ENCODE assay signal across 20 cellular contexts in the genomic region with DNA sequence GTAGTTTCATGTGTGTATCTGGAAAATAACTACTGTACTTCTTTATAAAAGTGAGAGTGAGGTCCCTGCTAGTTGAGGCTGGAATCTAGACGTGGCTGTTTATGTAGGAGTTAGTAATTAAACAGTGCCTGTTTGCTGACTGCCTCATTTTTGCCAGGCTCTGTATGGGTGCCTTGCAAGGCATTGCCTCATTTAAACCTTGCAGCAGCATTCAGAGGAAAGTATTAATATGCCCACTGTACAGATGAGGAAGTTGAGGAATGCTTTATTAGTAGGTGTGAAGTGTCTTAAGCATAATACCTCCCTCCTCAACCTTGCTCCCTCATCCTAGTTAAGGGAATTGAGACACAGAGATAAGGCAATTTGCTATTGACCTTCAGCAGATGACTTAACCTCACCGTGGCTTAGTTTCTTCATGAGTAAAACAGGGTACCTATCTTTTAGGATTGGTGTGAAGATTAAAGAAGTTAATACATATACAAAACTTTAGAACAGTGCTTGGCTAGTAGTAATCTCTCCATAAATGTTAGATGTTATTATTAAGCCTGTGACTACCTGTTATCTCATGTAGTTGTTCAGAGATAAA. TPM values are rescaled to one million over a fixed set of nuclear protein-coding genes. Genes with fewer than 3 reads are reported as not detected.
DNase-seq lines count a peak whose midpoint lies in the region; ATAC-seq, FAIRE-seq and TF ChIP-seq lines count a peak whose summit lies in the region.
"Had no signal": no experiment of that assay in that cellular context is flagged by ENCODE, and none has a peak within 500 bp of the region (broad histone marks: within the 10 kb centered on the region; RNA-seq: fewer than 3 reads in every experiment).

No MANE protein-coding gene starts in this region.

- DNase-seq in GM23338 (ENCODE audit: low spot score) (no peak), H1 (ENCODE audit: low read depth in 1 of 2, low spot score in 2 of 2) (no peak), small intestine (peak; percentile 25), LoVo (ENCODE audit: low spot score) (no peak)
- DNase-seq in effector memory CD8-positive, alpha-beta T cell, result no peak
- DNase-seq: GF-D8, GM23248, NCI-H187, NCI-H446 treated with DMSO at 0.1 percent for 48 hours, NCI-H526 treated with DMSO at 0.1 percent for 48 hours, SHP77 treated with DMSO at 0.1 percent for 48 hours had no signal

- H3K9me2 ChIP-seq in GM23338 (ENCODE audit: insufficient read depth), result no peaks in the 10 kb centered on the region

- H3K4me3 ChIP-seq in GM23338 (peak overlapping the region; percentile 7; the same call in 1 of the 2 replicates), HUES64 (ENCODE audit: low read length) (no peak overlapping the region), H1 (ENCODE audit: extremely low read depth in 1 of 4, insufficient read depth in 2 of 4, low read depth in 3 of 4, low read length in 4 of 4) (no peak overlapping the region), small intestine (ENCODE audit: low read depth in 1 of 2, low read length in 2 of 2) (no peak overlapping the region)
- H3K4me3 ChIP-seq: GM23248, SK-N-MC had no signal

- peak overlapping the region; percentile 53; the same call in 1 of the 2 replicates for H2BK20ac ChIP-seq in H1 (ENCODE audit: low read length)

- H4K20me1 ChIP-seq in GM23338 (replicated peaks; ENCODE audit: insufficient read depth) (no peaks in the 10 kb centered on the region), H1 (replicated peaks in 1 of 2; ENCODE audit: control insufficient read depth in 1 of 2, insufficient read depth in 2 of 2, low read length in 2 of 2) (no peaks in the 10 kb centered on the region)

- no peak overlapping the region for H2BK15ac ChIP-seq in H1 (ENCODE audit: low read length)

- ATAC-seq in GM23338, result no peak; the same call in 2 of the 3 replicates
- ATAC-seq in HG03097 (IDR thresholded peaks at IDR 0.05; ENCODE audit: low FRiP score, unreplicated experiment), result no peak
- ATAC-seq in effector memory CD8-positive, alpha-beta T cell (replicated peaks), result no peak
- ATAC-seq: HCT116 had no signal

- H3K18ac ChIP-seq in H1 (ENCODE audit: extremely low read depth, low read length), result 0 out of 2 replicates have a peak overlapping the region, but pooled peaks have one; percentile 0

- H2AFZ ChIP-seq in GM23338 (no peak overlapping the region), H1 (ENCODE audit: low read length) (no peak overlapping the region)
- H2AFZ ChIP-seq: GM23248 had no signal

- H3K4me1 ChIP-seq in GM23338 (ENCODE audit: insufficient read depth), result peaks cover 59% of the 10 kb centered on the region
- peaks cover 65% of the 10 kb centered on the region for H3K4me1 ChIP-seq in HUES64 (ENCODE audit: insufficient read depth, low read length)
- H3K4me1 ChIP-seq in H1 (replicated peaks in 1 of 4; ENCODE audit: control insufficient read depth in 3 of 4, insufficient read depth in 4 of 4, low read length in 3 of 4), result peaks cover 0 to 15% (median 12%) of the 10 kb centered on the region in 4 experiments; a peak in 5 of 7 replicates
- H3K4me1 ChIP-seq in small intestine (ENCODE audit: control insufficient read depth in 2 of 2, insufficient read depth in 1 of 2, low read depth in 1 of 2, low read length in 1 of 2), result peaks cover 2 to 14% of the 10 kb centered on the region in 2 donors

- no peak for TF ChIP-seq EP300 in H1 (IDR thresholded peaks at IDR 0.05; ENCODE audit: borderline replicate concordance in 1 of 2, low read depth in 2 of 2, low read length in 2 of 2)

- H3K27me3 ChIP-seq in GM23338 (ENCODE audit: insufficient read depth) (no peaks in the 10 kb centered on the region), HUES64 (ENCODE audit: insufficient read depth, low read length) (no peaks in the 10 kb centered on the region), H1 (replicated peaks in 1 of 4; ENCODE audit: control insufficient read depth in 3 of 4, extremely low read depth in 1 of 4, insufficient read depth in 3 of 4, low read length in 3 of 4) (no peaks in the 10 kb centered on the region), small intestine (ENCODE audit: control insufficient read depth in 2 of 2, insufficient read depth in 2 of 2, low read length in 2 of 2) (no peaks in the 10 kb centered on the region)

- FAIRE-seq in H1 (lab: Jason Lieb, UNC) (no peak), small intestine (lab: Jason Lieb, UNC) (no peak)
- FAIRE-seq: A204.1 had no signal

- no peak overlapping the region for H3K14ac ChIP-seq in H1 (ENCODE audit: insufficient read length)

- TF ChIP-seq CTCF in GM23338 (conservative IDR thresholded peaks at IDR 0.05; ENCODE audit: low read depth in 2 of 2) (no peak), H1 (IDR thresholded peaks at IDR 0.05; ENCODE audit: control extremely low read depth in 1 of 3, insufficient read depth in 1 of 3, low read depth in 1 of 3, low read length in 3 of 3) (no peak)

- H3K27ac ChIP-seq in GM23338 (ENCODE audit: low read depth) (peak overlapping the region; percentile 85), HUES64 (ENCODE audit: low read depth, low read length) (peak overlapping the region; percentile 73), H1 (ENCODE audit: low read depth, low read length) (no peak overlapping the region), small intestine (ENCODE audit: low read depth in 1 of 2, low read length in 1 of 2) (no peak overlapping the region)
- H3K27ac ChIP-seq: GM23248, KMS-11, RWPE1, SK-N-MC had no signal

- no peak overlapping the region; the same call in 1 of the 2 replicates for H2AK5ac ChIP-seq in H1 (ENCODE audit: low read depth, low read length)

- H3K4me1 Mint-ChIP-seq in GM23338, result peaks cover 70% of the 10 kb centered on the region
- peaks cover 42 to 52% of the 10 kb centered on the region in 2 donors for H3K4me1 Mint-ChIP-seq in effector memory CD8-positive, alpha-beta T cell (ENCODE audit: low read depth in 2 of 2)

- peaks cover 20% of the 10 kb centered on the region for H3K36me3 Mint-ChIP-seq in GM23338 (ENCODE audit: low read depth)
- H3K36me3 Mint-ChIP-seq in effector memory CD8-positive, alpha-beta T cell (ENCODE audit: insufficient read depth), result peaks cover 21% of the 10 kb centered on the region

- CTCF ChIA-PET in H1 (lab: Charles Lee; ENCODE audit: partially characterized antibody), result interaction anchor here (0.9 to 3.7 kb wide), 2 partner anchors 12 to 50 kb away, joined by 4 to 18 read pairs; no protein-coding TSS in a partner anchor

- H3K79me2 ChIP-seq in GM23338 (replicated peaks; ENCODE audit: insufficient read depth) (peaks cover 80% of the 10 kb centered on the region), H1 (ENCODE audit: control insufficient read depth in 1 of 2, insufficient read depth in 2 of 2, low read length in 2 of 2) (peaks cover 0 to 79% of the 10 kb centered on the region in 2 experiments; a peak in 2 of 4 replicates)

- H2BK12ac ChIP-seq in H1 (ENCODE audit: low read depth, low read length), result no peak overlapping the region

- H2BK120ac ChIP-seq in H1 (replicated peaks; ENCODE audit: low read depth, low read length), result peak overlapping the region; percentile 1

- POLR2A ChIA-PET in H1 (lab: Charles Lee; ENCODE audit: partially characterized antibody), result no interaction called here

- H3K4me2 ChIP-seq in GM23338 (peak overlapping the region; percentile 56), H1 (ENCODE audit: insufficient read depth in 1 of 2, low read depth in 2 of 2, low read length in 2 of 2) (peak overlapping the region in 1 of 2 experiments; percentile 9; a peak in 1 of 4 replicates)
- H3K4me2 ChIP-seq: KMS-11 had no signal

- no peak for TF ChIP-seq POLR2A in H1 (IDR thresholded peaks at IDR 0.05; ENCODE audit: control extremely low read depth in 1 of 2, low read depth in 2 of 2, low read length in 2 of 2)

- H3K4me3 Mint-ChIP-seq in GM23338, result no peak overlapping the region
- H3K4me3 Mint-ChIP-seq in effector memory CD8-positive, alpha-beta T cell, result no peak overlapping the region
- H3K4me3 Mint-ChIP-seq: B cell, CD14-positive monocyte had no signal

- peak overlapping the region; percentile 44 for H4K5ac ChIP-seq in H1 (ENCODE audit: insufficient read length, low read depth, low read length)

- peak overlapping the region; percentile 87 for H3K27ac Mint-ChIP-seq in GM23338
- peak overlapping the region in 1 of 2 donors; percentile 75 for H3K27ac Mint-ChIP-seq in effector memory CD8-positive, alpha-beta T cell
- H3K27ac Mint-ChIP-seq: B cell, CD14-positive monocyte had no signal

- no peaks in the 10 kb centered on the region for H3K9me3 Mint-ChIP-seq in GM23338
- H3K9me3 Mint-ChIP-seq in effector memory CD8-positive, alpha-beta T cell, result no peaks in the 10 kb centered on the region

- peaks cover 4% of the 10 kb centered on the region; the same call in 1 of the 2 replicates for H3F3A ChIP-seq in GM23338 (replicated peaks; ENCODE audit: low read depth)

- TF ChIP-seq RAD21 in H1 (IDR thresholded peaks at IDR 0.05 in 1 of 2, conservative IDR thresholded peaks at IDR 0.05 in 1 of 2; ENCODE audit: low read depth in 2 of 2, low read length in 2 of 2), result no peak

- H3K9me3 ChIP-seq in HUES64 (ENCODE audit: insufficient read depth, low read depth, low read length) (no peaks in the 10 kb centered on the region), H1 (ENCODE audit: insufficient read depth in 2 of 2, low read depth in 1 of 2, low read length in 1 of 2) (no peaks in the 10 kb centered on the region), small intestine (ENCODE audit: control insufficient read depth, low read depth) (no peaks in the 10 kb centered on the region)

- peak overlapping the region; percentile 61 for H4K91ac ChIP-seq in H1 (replicated peaks; ENCODE audit: insufficient read length, low read length)

- no peak overlapping the region for H3K4ac ChIP-seq in H1 (replicated peaks; ENCODE audit: insufficient read length, low read depth, low read length)

- H3K27me3 Mint-ChIP-seq in GM23338 (ENCODE audit: insufficient read depth, low read depth, poor library complexity), result no peaks in the 10 kb centered on the region
- no peaks in the 10 kb centered on the region for H3K27me3 Mint-ChIP-seq in effector memory CD8-positive, alpha-beta T cell
- H3K27me3 Mint-ChIP-seq: B cell had no signal

- no peaks in the 10 kb centered on the region for H3K23me2 ChIP-seq in H1 (ENCODE audit: low read depth, low read length)

- H3K79me1 ChIP-seq in H1 (ENCODE audit: low read depth, low read length), result peaks cover 4% of the 10 kb centered on the region; the same call in 1 of the 2 replicates

- WGBS in HUES64, result 66% methylated on average over 2 of the region's 2 CpGs
- WGBS in H1 (ENCODE audit: extremely low coverage in 1 of 2, insufficient coverage in 1 of 2, insufficient read length in 1 of 2, insufficient replicate concordance in 2 of 2, low coverage in 1 of 2, low lambda C conversion rate in 2 of 2, missing lambda C conversion rate in 1 of 2), 2 experiments, result 57% methylated on average over 2 of the region's 2 CpGs; no CpG with 5 or more reads in 1 of the 2 experiments
- WGBS in small intestine, 3 donors, result 46 to 59% (median 58%) methylated on average over 2 of the region's 2 CpGs

- H3K9ac ChIP-seq in HUES64 (ENCODE audit: low read depth, low read length) (peak overlapping the region; percentile 9; the same call in 1 of the 2 replicates), H1 (replicated peaks in 1 of 4; ENCODE audit: extremely low read depth in 1 of 4, low read depth in 3 of 4, low read length in 3 of 4) (peak overlapping the region in 1 of 4 experiments; percentile 34; a peak in 1 of 7 replicates)
- H3K9ac ChIP-seq: GM23248, KMS-11 had no signal

- H2BK5ac ChIP-seq in H1 (ENCODE audit: low read depth, low read length), result peak overlapping the region; percentile 77; the same call in 1 of the 2 replicates

- no peaks in the 10 kb centered on the region for H3K36me3 ChIP-seq in GM23338 (ENCODE audit: insufficient read depth)
- peaks cover 5% of the 10 kb centered on the region for H3K36me3 ChIP-seq in HUES64 (ENCODE audit: insufficient read depth, low read length)
- peaks cover 0 to 2% (median 1%) of the 10 kb centered on the region in 4 experiments; a peak in 2 of 8 replicates for H3K36me3 ChIP-seq in H1 (ENCODE audit: control insufficient read depth in 2 of 4, insufficient read depth in 4 of 4, low read length in 3 of 4)
- no peaks in the 10 kb centered on the region for H3K36me3 ChIP-seq in small intestine (ENCODE audit: control insufficient read depth in 2 of 2, insufficient read depth in 2 of 2, low read length in 2 of 2)

- peak overlapping the region; percentile 3 for H3K56ac ChIP-seq in H1 (replicated peaks; ENCODE audit: insufficient read length, low read depth, low read length)

- H3K23ac ChIP-seq in H1 (ENCODE audit: insufficient read length), result no peak overlapping the region

- H4K8ac ChIP-seq in H1 (ENCODE audit: extremely low read depth, insufficient read depth, low read length), result no peak overlapping the region

RNA-seq across cellular contexts. Expression of a gene that starts 28.7 kb away (rescaled TPM):
- 34.1 and 42.8 TPM in 2 replicates for total RNA-seq in GM23338 (2014; rRNA removed; shearing (Covaris generic))
- polyA plus RNA-seq in GM23338 (2016; fragmentation: Nextera tagmentation; extraction: Ambion mirVana) (26.4 and 29.8 TPM in 2 replicates), H1 (2011; rRNA removed) (6.6 and 14.0 TPM in 2 replicates), small intestine (100 to 1,000 TPM in 1 of 3 donors, 10 to 100 TPM in 2; 27.6 to 101 (median 80.2) TPM)
- 31.1 TPM for polyA plus RNA-seq in HUES64 (2013, experiment 1 of 2)
- polyA plus RNA-seq in HUES64 (2013, experiment 2 of 2), result 28.4 TPM
- total RNA-seq in H1 (2021; fragmentation: NEBNext Ultra II Directional; extraction: Animal tissue kit (Norgen Biotek cat#: 25700)), result 45.2 and 51.2 TPM in 2 replicates
- polyA plus RNA-seq in H1 (2011; cell fraction: cytosol; rRNA removed), result 14.5 TPM
- 8.7 TPM for polyA plus RNA-seq in H1 (2011; cell fraction: nucleus; rRNA removed)
- 26.6 to 38.7 TPM (median 31.2 TPM) in 4 replicates for polyA plus RNA-seq in H1 (2012, experiment 1 of 2)
- polyA plus RNA-seq in H1 (2012, experiment 2 of 2), result 7.8 TPM
- 26.5 TPM for polyA plus RNA-seq in H1 (2013, experiment 1 of 2)
- polyA plus RNA-seq in H1 (2013, experiment 2 of 2), result 28.0 TPM
- 54.8 and 71.9 TPM in 2 replicates for polyA minus RNA-seq in H1 (2011; rRNA and poly(A)+ RNA removed)
- 20.6 TPM for polyA minus RNA-seq in H1 (2011; cell fraction: cytosol; rRNA and poly(A)+ RNA removed)
- 26.6 TPM for polyA minus RNA-seq in H1 (2011; cell fraction: nucleus; rRNA and poly(A)+ RNA removed)

Comparison
In these comparisons a context has a peak if more than half of its experiments do, and no peak if none do; other contexts are left out.
1. H3K27ac ChIP-seq: peak in GM23338 (single experiment) and HUES64 (single experiment); none in H1 (single experiment) and small intestine (0 of 2).